Comparison of ENCODE assay signal across 1 cellular context in the genomic region with DNA sequence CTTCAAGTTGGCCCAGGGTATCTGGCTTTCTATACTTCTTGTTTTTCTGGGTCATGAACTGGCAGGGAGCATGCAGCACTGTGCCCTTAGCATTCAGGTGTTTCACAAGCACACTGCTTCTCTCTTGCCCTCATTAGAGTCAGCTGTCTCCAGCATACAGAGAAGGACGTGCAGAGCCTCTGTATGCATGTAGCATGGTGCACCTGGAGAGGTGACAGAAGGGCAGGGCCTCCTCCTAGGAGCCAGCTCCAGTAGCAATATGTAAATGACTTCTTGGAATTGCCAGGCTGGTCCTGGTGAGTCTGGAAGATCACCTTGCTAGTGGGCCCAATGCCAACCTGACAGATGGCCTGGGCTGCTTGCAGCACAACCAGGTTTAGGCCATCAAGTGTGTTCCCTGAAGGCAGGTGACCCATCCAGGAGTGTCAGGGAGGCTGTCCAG.
TF ChIP-seq lines count a peak whose summit lies in the region.

No MANE protein-coding gene starts in this region.

TF ChIP-seq in SK-N-SH treated with all-trans-retinoic acid at 6 μM for 48 hours, 23 proteins besides CTCF, POLR2A, EP300 and RAD21 (continued from another document):
- TF ChIP-seq, protein P1, sequence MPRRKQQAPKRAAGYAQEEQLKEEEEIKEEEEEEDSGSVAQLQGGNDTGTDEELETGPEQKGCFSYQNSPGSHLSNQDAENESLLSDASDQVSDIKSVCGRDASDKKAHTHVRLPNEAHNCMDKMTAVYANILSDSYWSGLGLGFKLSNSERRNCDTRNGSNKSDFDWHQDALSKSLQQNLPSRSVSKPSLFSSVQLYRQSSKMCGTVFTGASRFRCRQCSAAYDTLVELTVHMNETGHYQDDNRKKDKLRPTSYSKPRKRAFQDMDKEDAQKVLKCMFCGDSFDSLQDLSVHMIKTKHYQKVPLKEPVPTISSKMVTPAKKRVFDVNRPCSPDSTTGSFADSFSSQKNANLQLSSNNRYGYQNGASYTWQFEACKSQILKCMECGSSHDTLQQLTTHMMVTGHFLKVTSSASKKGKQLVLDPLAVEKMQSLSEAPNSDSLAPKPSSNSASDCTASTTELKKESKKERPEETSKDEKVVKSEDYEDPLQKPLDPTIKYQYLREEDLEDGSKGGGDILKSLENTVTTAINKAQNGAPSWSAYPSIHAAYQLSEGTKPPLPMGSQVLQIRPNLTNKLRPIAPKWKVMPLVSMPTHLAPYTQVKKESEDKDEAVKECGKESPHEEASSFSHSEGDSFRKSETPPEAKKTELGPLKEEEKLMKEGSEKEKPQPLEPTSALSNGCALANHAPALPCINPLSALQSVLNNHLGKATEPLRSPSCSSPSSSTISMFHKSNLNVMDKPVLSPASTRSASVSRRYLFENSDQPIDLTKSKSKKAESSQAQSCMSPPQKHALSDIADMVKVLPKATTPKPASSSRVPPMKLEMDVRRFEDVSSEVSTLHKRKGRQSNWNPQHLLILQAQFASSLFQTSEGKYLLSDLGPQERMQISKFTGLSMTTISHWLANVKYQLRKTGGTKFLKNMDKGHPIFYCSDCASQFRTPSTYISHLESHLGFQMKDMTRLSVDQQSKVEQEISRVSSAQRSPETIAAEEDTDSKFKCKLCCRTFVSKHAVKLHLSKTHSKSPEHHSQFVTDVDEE (CRISPR knock-in tag; IDR thresholded peaks at IDR 0.05) = no peak
- TF ChIP-seq, protein P2, sequence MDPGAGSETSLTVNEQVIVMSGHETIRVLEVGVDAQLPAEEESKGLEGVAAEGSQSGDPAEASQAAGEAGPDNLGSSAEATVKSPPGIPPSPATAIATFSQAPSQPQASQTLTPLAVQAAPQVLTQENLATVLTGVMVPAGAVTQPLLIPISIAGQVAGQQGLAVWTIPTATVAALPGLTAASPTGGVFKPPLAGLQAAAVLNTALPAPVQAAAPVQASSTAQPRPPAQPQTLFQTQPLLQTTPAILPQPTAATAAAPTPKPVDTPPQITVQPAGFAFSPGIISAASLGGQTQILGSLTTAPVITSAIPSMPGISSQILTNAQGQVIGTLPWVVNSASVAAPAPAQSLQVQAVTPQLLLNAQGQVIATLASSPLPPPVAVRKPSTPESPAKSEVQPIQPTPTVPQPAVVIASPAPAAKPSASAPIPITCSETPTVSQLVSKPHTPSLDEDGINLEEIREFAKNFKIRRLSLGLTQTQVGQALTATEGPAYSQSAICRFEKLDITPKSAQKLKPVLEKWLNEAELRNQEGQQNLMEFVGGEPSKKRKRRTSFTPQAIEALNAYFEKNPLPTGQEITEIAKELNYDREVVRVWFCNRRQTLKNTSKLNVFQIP (CRISPR knock-in tag; IDR thresholded peaks at IDR 0.05; ENCODE audit: borderline replicate concordance, low read depth) = no peak
- TF ChIP-seq OSR1 (CRISPR knock-in tag; IDR thresholded peaks at IDR 0.05) (no peak), ZNF70 (CRISPR knock-in tag; IDR thresholded peaks at IDR 0.05) (no peak), TCF4 (CRISPR knock-in tag; IDR thresholded peaks at IDR 0.05; ENCODE audit: borderline replicate concordance) (no peak), ZFP30 (CRISPR knock-in tag; IDR thresholded peaks at IDR 0.05) (no peak), CSDC2 (CRISPR knock-in tag; IDR thresholded peaks at IDR 0.05) (no peak), ZFP3 (CRISPR knock-in tag; IDR thresholded peaks at IDR 0.05) (no peak), ARNTL (CRISPR knock-in tag; IDR thresholded peaks at IDR 0.05; ENCODE audit: borderline replicate concordance, low read depth) (no peak), ZNF565 (CRISPR knock-in tag; conservative IDR thresholded peaks at IDR 0.05; ENCODE audit: low read depth) (no peak), RARB (CRISPR knock-in tag; IDR thresholded peaks at IDR 0.05) (no peak), ZC3H10 (CRISPR knock-in tag; IDR thresholded peaks at IDR 0.05) (no peak)
- TF ChIP-seq, protein P3, sequence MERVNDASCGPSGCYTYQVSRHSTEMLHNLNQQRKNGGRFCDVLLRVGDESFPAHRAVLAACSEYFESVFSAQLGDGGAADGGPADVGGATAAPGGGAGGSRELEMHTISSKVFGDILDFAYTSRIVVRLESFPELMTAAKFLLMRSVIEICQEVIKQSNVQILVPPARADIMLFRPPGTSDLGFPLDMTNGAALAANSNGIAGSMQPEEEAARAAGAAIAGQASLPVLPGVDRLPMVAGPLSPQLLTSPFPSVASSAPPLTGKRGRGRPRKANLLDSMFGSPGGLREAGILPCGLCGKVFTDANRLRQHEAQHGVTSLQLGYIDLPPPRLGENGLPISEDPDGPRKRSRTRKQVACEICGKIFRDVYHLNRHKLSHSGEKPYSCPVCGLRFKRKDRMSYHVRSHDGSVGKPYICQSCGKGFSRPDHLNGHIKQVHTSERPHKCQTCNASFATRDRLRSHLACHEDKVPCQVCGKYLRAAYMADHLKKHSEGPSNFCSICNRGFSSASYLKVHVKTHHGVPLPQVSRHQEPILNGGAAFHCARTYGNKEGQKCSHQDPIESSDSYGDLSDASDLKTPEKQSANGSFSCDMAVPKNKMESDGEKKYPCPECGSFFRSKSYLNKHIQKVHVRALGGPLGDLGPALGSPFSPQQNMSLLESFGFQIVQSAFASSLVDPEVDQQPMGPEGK (CRISPR knock-in tag; IDR thresholded peaks at IDR 0.05; ENCODE audit: borderline replicate concordance) = no peak
